ENCODE assay signal across 8 cellular contexts in genomic region chr11:3796346-3796745, GRCh38. TPM values are rescaled to one million over a fixed set of nuclear protein-coding genes. Genes with fewer than 3 reads are reported as not detected.
DNase-seq lines count a peak whose midpoint lies in the region; ATAC-seq and TF ChIP-seq lines count a peak whose summit lies in the region.

No MANE protein-coding gene starts in this region.

- H3K9ac ChIP-seq in ES-I3 (ENCODE audit: low read depth, low read length) (peak overlapping the region; percentile 91), PC-3 (ENCODE audit: low read length) (peak overlapping the region; percentile 97), parathyroid adenoma (no peak overlapping the region)

- CTCF ChIA-PET in PC-3 (lab: Charles Lee) = interaction anchor here (0.7 kb wide), 1 partner anchor 16 kb away, joined by 3 read pairs; no protein-coding TSS in a partner anchor

- no peaks in the 10 kb centered on the region for H3K9me2 ChIP-seq in PC-3 (replicated peaks; ENCODE audit: low read length)

- H3K4me2 ChIP-seq in PC-3 (ENCODE audit: low read length) (peak overlapping the region; percentile 96), parathyroid adenoma (ENCODE audit: low read length) (peak overlapping the region; percentile 86)

- POLR2A ChIA-PET in PC-3 (lab: Charles Lee; ENCODE audit: unreplicated experiment) = no interaction called here

- no peak for DNase-seq in PC-3
- DNase-seq in erythroblast (lab: John Stamatoyannopoulos, UW) = peak in 1 of 2 experiments; percentile 54
- DNase-seq in KG1 (lab: John Stamatoyannopoulos, UW) = no peak

- peak; percentile 19 for TF ChIP-seq POLR2A in erythroblast (IDR thresholded peaks at IDR 0.05; ENCODE audit: low read length)

- H3K4me3 ChIP-seq in PC-3 (ENCODE audit: low read length) (peak overlapping the region; percentile 99), parathyroid adenoma (ENCODE audit: low read depth, low read length) (peak overlapping the region; percentile 88)

- ATAC-seq in PC-3 (no peak), GM18498 (IDR thresholded peaks at IDR 0.05; ENCODE audit: unreplicated experiment) (no peak), HG02610 (IDR thresholded peaks at IDR 0.05; ENCODE audit: unreplicated experiment) (no peak), GM21576 (IDR thresholded peaks at IDR 0.05; ENCODE audit: unreplicated experiment) (no peak)

- H3K27ac ChIP-seq in PC-3 (ENCODE audit: low read length) (no peak overlapping the region), parathyroid adenoma (no peak overlapping the region)

- BruUV-seq in PC-3 (replicated peaks; lab: Mats Ljungman, UMichigan) = TSS peak; percentile 58

- H4K20me1 ChIP-seq in PC-3 (ENCODE audit: low read length) = peaks cover 37% of the 10 kb centered on the region

- H2AFZ ChIP-seq in PC-3 (ENCODE audit: low read length) (no peak overlapping the region), parathyroid adenoma (no peak overlapping the region)

- intact Hi-C loops in PC-3 (cut with micrococcal nuclease) = no loop called here

- H3K36me3 ChIP-seq in ES-I3 (ENCODE audit: insufficient read depth, low read length) (peaks cover 10% of the 10 kb centered on the region; the same call in 1 of the 2 replicates), PC-3 (ENCODE audit: low read depth, low read length) (peaks cover 10% of the 10 kb centered on the region; the same call in 1 of the 2 replicates), parathyroid adenoma (ENCODE audit: control insufficient read depth, insufficient read depth, low read length) (no peaks in the 10 kb centered on the region)

- no peaks in the 10 kb centered on the region for H3K27me3 ChIP-seq in PC-3 (ENCODE audit: low read length)
- H3K27me3 ChIP-seq in parathyroid adenoma (ENCODE audit: control insufficient read depth, insufficient read depth, low read length) = no peaks in the 10 kb centered on the region

- no peaks in the 10 kb centered on the region for H3F3A ChIP-seq in PC-3 (ENCODE audit: low read length, unreplicated experiment)

- H3K79me2 ChIP-seq in PC-3 (ENCODE audit: low read length) (peaks cover 63% of the 10 kb centered on the region), parathyroid adenoma (peaks cover 39% of the 10 kb centered on the region)

- no peak for TF ChIP-seq CTCF in PC-3 (conservative IDR thresholded peaks at IDR 0.05; ENCODE audit: low read depth, low read length)
- no peak for TF ChIP-seq CTCF in parathyroid adenoma (IDR thresholded peaks at IDR 0.05)

- 0 out of 2 replicates have a peak, but pooled peaks cover 8% of the 10 kb centered on the region for H3K4me1 ChIP-seq in ES-I3 (ENCODE audit: insufficient read depth, low read length)
- peaks cover 21% of the 10 kb centered on the region for H3K4me1 ChIP-seq in PC-3 (ENCODE audit: insufficient read depth, low read length)
- H3K4me1 ChIP-seq in parathyroid adenoma = peaks cover 3% of the 10 kb centered on the region

- H3K9me3 ChIP-seq in ES-I3 (ENCODE audit: control insufficient read depth, insufficient read depth, low read length) (no peaks in the 10 kb centered on the region), PC-3 (ENCODE audit: low read length) (no peaks in the 10 kb centered on the region), parathyroid adenoma (ENCODE audit: control insufficient read depth, low read length) (no peaks in the 10 kb centered on the region)

RNA-seq across cellular contexts. Expression of gene NUP98, which starts 1.0 kb away (rescaled TPM):
- 128 and 136 TPM in 2 replicates for total RNA-seq in PC-3 (2014; rRNA removed)

RNA-seq across cellular contexts. Expression of gene PGAP2, which starts 12.0 kb away (rescaled TPM):
- 21.7 and 25.9 TPM in 2 replicates for total RNA-seq in PC-3 (2014; rRNA removed)

RNA-seq across cellular contexts. Expression of gene RHOG, which starts 44.4 kb away (rescaled TPM):
- 31.2 and 33.5 TPM in 2 replicates for total RNA-seq in PC-3 (2014; rRNA removed)

RNA-seq across cellular contexts. Expression of gene STIM1, which starts 59.1 kb away (rescaled TPM):
- 22.8 and 31.9 TPM in 2 replicates for total RNA-seq in PC-3 (2014; rRNA removed)
